28 cellular contexts compared by ENCODE assay signal in genomic region chr2:11118761-11119160, GRCh38.
"Had no signal": no experiment of that assay in that cellular context is flagged by ENCODE, and none has a peak within 500 bp of the region (broad histone marks: within the 10 kb centered on the region; RNA-seq: fewer than 3 reads in every experiment).

No MANE protein-coding gene starts in this region.

- DNase-seq: activated CD4-positive, alpha-beta memory T cell treated with anti-CD3 and anti-CD28 coated beads, Interleukin-2, amount 10 ng/mL, durations not matched to agents 7 days and 5 days; activated CD4-positive, alpha-beta T cell treated with anti-CD3 and anti-CD28 coated beads for 36 hours; activated CD4-positive, alpha-beta T cell treated with anti-CD3 and anti-CD28 coated beads, Interleukin-2, amount 50 U/mL, for 1 hour; activated gamma-delta T cell; activated naive CD4-positive, alpha-beta T cell treated with anti-CD3 and anti-CD28 coated beads for 36 hours; activated T-cell treated with anti-CD3 and anti-CD28 coated beads for 4 hours; activated T-cell treated with anti-CD3 and anti-CD28 coated beads, Interleukin-2, amount 50 U/mL, for 48 hours; amygdala; brain microvascular endothelial cell; Kasumi-1; MV-4-11; NCI-H1092 treated with DMSO at 0.1 percent for 48 hours; NCI-H1436; NCI-H1694 treated with DMSO at 0.1 percent for 48 hours; NCI-H345; NCI-H510A; NCI-H526 treated with DMSO at 0.1 percent for 48 hours; NCI-H82; Peyer's patch; Right ventricle myocardium superior; SJCRH30; SK-N-SH; T-helper 1 cell; WERI-Rb-1 had no signal

- H3K36me3 ChIP-seq: brain microvascular endothelial cell, cardiac muscle cell, Peyer's patch, SJCRH30, WERI-Rb-1 had no signal

- H3K27me3 Mint-ChIP-seq: activated CD4-positive, alpha-beta T cell treated with anti-CD3 and anti-CD28 coated beads for 36 hours; activated naive CD8-positive, alpha-beta T cell; activated T-helper 17 cell treated with anti-CD3 and anti-CD28 coated beads, Interleukin-2, amount 50 U/mL, for 72 hours had no signal

- H3K27ac ChIP-seq: brain microvascular endothelial cell, cardiac muscle cell, Peyer's patch, RWPE1, SJCRH30, WERI-Rb-1 had no signal

- ATAC-seq: activated CD4-positive, alpha-beta T cell treated with anti-CD3 and anti-CD28 coated beads for 36 hours; activated T-helper 17 cell treated with anti-CD3 and anti-CD28 coated beads, Interleukin-2, amount 50 U/mL, for 72 hours had no signal

- H3K4me1 Mint-ChIP-seq: activated T-helper 17 cell treated with anti-CD3 and anti-CD28 coated beads, Interleukin-2, amount 50 U/mL, for 72 hours had no signal

- H3K4me3 Mint-ChIP-seq: activated CD4-positive, alpha-beta memory T cell treated with anti-CD3 and anti-CD28 coated beads, Interleukin-2, amount 10 ng/mL, durations not matched to agents 7 days and 5 days; activated CD4-positive, alpha-beta T cell treated with anti-CD3 and anti-CD28 coated beads for 36 hours; activated naive CD4-positive, alpha-beta T cell treated with anti-CD3 and anti-CD28 coated beads for 36 hours; activated naive CD8-positive, alpha-beta T cell; activated T-helper 17 cell treated with anti-CD3 and anti-CD28 coated beads, Interleukin-2, amount 50 U/mL, for 72 hours had no signal

- H3K36me3 Mint-ChIP-seq: activated naive CD8-positive, alpha-beta T cell had no signal

- H3K4me3 ChIP-seq: cardiac muscle cell, Peyer's patch, SJCRH30 had no signal

- H3K27ac Mint-ChIP-seq: activated CD4-positive, alpha-beta memory T cell treated with anti-CD3 and anti-CD28 coated beads, Interleukin-2, amount 10 ng/mL, durations not matched to agents 7 days and 5 days; activated CD4-positive, alpha-beta T cell treated with anti-CD3 and anti-CD28 coated beads for 36 hours; activated naive CD4-positive, alpha-beta T cell treated with anti-CD3 and anti-CD28 coated beads for 36 hours; activated naive CD8-positive, alpha-beta T cell; activated T-helper 17 cell treated with anti-CD3 and anti-CD28 coated beads, Interleukin-2, amount 50 U/mL, for 72 hours had no signal

- H3K27me3 ChIP-seq: brain microvascular endothelial cell, Peyer's patch had no signal

- H3K9me3 ChIP-seq: Peyer's patch, SJCRH30, SK-N-SH had no signal

- H3K9me3 Mint-ChIP-seq: activated naive CD4-positive, alpha-beta T cell treated with anti-CD3 and anti-CD28 coated beads for 36 hours; activated T-helper 17 cell treated with anti-CD3 and anti-CD28 coated beads, Interleukin-2, amount 50 U/mL, for 72 hours had no signal

- H3K4me1 ChIP-seq: Peyer's patch, SJCRH30 had no signal
